10 cellular contexts compared by ENCODE assay signal in the genomic region with DNA sequence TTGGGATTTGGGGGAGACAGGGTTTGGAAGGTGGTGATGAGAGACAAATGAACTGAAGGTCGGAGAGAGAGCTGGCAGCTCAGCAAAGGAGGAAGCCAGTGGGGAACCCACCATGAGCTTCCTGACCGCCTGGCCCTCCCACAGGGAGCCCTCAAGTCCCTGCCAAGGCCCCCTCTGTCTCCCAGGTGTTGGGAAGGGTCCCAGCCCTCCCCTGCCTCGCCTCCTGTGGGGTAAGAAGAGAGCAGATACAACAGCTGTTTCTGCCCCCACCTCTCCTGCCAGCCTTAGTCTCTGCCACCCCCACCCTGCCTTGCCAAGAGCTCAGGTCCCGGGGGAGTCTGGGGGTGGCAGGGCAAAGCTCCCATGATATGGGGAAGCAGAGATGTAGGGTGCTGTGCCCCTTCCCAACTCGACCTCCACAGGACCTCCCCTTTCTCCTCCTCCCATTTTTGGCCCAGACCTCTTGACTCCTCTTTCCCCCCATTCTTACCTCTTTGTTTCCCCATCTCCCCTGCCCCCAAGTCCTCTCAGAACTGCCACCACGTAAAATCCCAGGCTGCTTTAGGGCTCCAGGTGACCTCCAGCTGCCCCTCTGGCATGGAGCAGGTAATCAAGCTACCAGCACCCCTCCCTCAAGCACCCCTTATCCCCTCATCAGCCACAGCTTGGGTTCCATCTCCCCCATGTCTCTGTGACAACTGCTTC. TPM values are rescaled to one million over a fixed set of nuclear protein-coding genes. Genes with fewer than 3 reads are reported as not detected.
A peak's percentile ranks its signal among the peaks of the same experiment; 100 is the strongest.
DNase-seq lines count a peak whose midpoint lies in the region; ATAC-seq lines count a peak whose summit lies in the region.
"Had no signal": no experiment of that assay in that cellular context is flagged by ENCODE, and none has a peak within 500 bp of the region (broad histone marks: within the 10 kb centered on the region; RNA-seq: fewer than 3 reads in every experiment).

No MANE protein-coding gene starts in this region.

- H3K27ac Mint-ChIP-seq in memory B cell = peak overlapping the region; percentile 46
- peak overlapping the region; percentile 33 for H3K27ac Mint-ChIP-seq in stimulated activated naive B cell treated with anti-CD40 and anti-IgM and Interleukin-4, amounts not matched to agents 10 μg/mL and 1 μg/mL and 100 μg/mL, for 72 hours

- ATAC-seq in memory B cell (ENCODE audit: low read depth) (no peak), GM19397 (IDR thresholded peaks at IDR 0.05; ENCODE audit: unreplicated experiment) (no peak)
- ATAC-seq in stimulated activated naive B cell treated with anti-CD40 and anti-IgM and Interleukin-4, amounts not matched to agents 10 μg/mL and 1 μg/mL and 100 μg/mL, for 72 hours (replicated peaks) = no peak

- no peaks in the 10 kb centered on the region for H3K9me3 Mint-ChIP-seq in memory B cell
- H3K9me3 Mint-ChIP-seq in stimulated activated naive B cell treated with anti-CD40 and anti-IgM and Interleukin-4, amounts not matched to agents 10 μg/mL and 1 μg/mL and 100 μg/mL, for 72 hours = peaks cover 3% of the 10 kb centered on the region in 2 donors

- peaks cover 29% of the 10 kb centered on the region for H3K4me1 Mint-ChIP-seq in memory B cell
- H3K4me1 Mint-ChIP-seq in stimulated activated naive B cell treated with anti-CD40 and anti-IgM and Interleukin-4, amounts not matched to agents 10 μg/mL and 1 μg/mL and 100 μg/mL, for 72 hours = peaks cover 31 to 56% of the 10 kb centered on the region in 2 donors

- H3K36me3 ChIP-seq in H7 (replicated peaks; ENCODE audit: control insufficient read depth, insufficient read depth, low read length) = peaks cover 1% of the 10 kb centered on the region; the same call in 1 of the 2 replicates

- H3K27me3 Mint-ChIP-seq in memory B cell = no peaks in the 10 kb centered on the region
- H3K27me3 Mint-ChIP-seq in stimulated activated naive B cell treated with anti-CD40 and anti-IgM and Interleukin-4, amounts not matched to agents 10 μg/mL and 1 μg/mL and 100 μg/mL, for 72 hours = peaks cover 0 to 4% of the 10 kb centered on the region in 2 donors

- H3K4me3 Mint-ChIP-seq in memory B cell = no peak overlapping the region
- no peak overlapping the region for H3K4me3 Mint-ChIP-seq in stimulated activated naive B cell treated with anti-CD40 and anti-IgM and Interleukin-4, amounts not matched to agents 10 μg/mL and 1 μg/mL and 100 μg/mL, for 72 hours

- H3K27me3 ChIP-seq in H7 (ENCODE audit: control insufficient read depth, insufficient read depth, low read length) = no peaks in the 10 kb centered on the region

- H3K36me3 Mint-ChIP-seq in memory B cell = no peaks in the 10 kb centered on the region
- peaks cover 10 to 12% of the 10 kb centered on the region in 2 donors for H3K36me3 Mint-ChIP-seq in stimulated activated naive B cell treated with anti-CD40 and anti-IgM and Interleukin-4, amounts not matched to agents 10 μg/mL and 1 μg/mL and 100 μg/mL, for 72 hours

- no peak overlapping the region for H3K4me3 ChIP-seq in H7 (ENCODE audit: insufficient read depth, low read depth, low read length)

- H3K27ac ChIP-seq in caudate nucleus (ENCODE audit: low read depth, low read length) = peak overlapping the region; percentile 97

- DNase-seq in H7 (peak; percentile 37), caudate nucleus (lab: John Stamatoyannopoulos, UW) (peak in 21 of 61 donors; percentile 7 to 68 (median 28)), memory B cell (ENCODE audit: low spot score in 2 of 2) (no peak), AG20443 (ENCODE audit: low spot score) (no peak), germinal center (ENCODE audit: low spot score) (no peak)
- no peak for DNase-seq in stimulated activated naive B cell treated with anti-CD40 and anti-IgM and Interleukin-4, amounts not matched to agents 10 μg/mL and 1 μg/mL and 100 μg/mL, for 72 hours
- DNase-seq in activated T-cell treated with anti-CD3 and anti-CD28 coated beads, Interleukin-2, amount 50 U/mL, for 48 hours = no peak
- DNase-seq: NCI-H187 treated with DMSO at 0.1 percent for 48 hours had no signal

RNA-seq across cellular contexts. Expression of gene S100A1, which starts 0.6 kb away (rescaled TPM):
- 0.63 and 0.80 TPM in 2 replicates for total RNA-seq in H7 (2014; rRNA removed; shearing (Covaris generic))
- total RNA-seq: activated CD8-positive, alpha-beta memory T cell treated with anti-CD3 and anti-CD28 coated beads for 36 hours had no signal

RNA-seq across cellular contexts. Expression of gene S100A13, which starts 1.5 kb away (rescaled TPM):
- total RNA-seq in H7 (2014; rRNA removed; shearing (Covaris generic)) = 80.8 and 93.2 TPM in 2 replicates

RNA-seq across cellular contexts. Expression of gene CHTOP, which starts 5.1 kb away (rescaled TPM):
- 63.8 and 67.0 TPM in 2 replicates for total RNA-seq in H7 (2014; rRNA removed; shearing (Covaris generic))

RNA-seq across cellular contexts. Expression of gene S100A14, which starts 12.7 kb away (rescaled TPM):
- total RNA-seq in H7 (2014; rRNA removed; shearing (Covaris generic)) = 1.8 and 2.0 TPM in 2 replicates
- total RNA-seq: activated CD8-positive, alpha-beta memory T cell treated with anti-CD3 and anti-CD28 coated beads for 36 hours had no signal

RNA-seq across cellular contexts. Expression of gene S100A16, which starts 15.9 kb away (rescaled TPM):
- total RNA-seq in H7 (2014; rRNA removed; shearing (Covaris generic)) = 34.5 and 89.0 TPM in 2 replicates
- total RNA-seq: activated CD8-positive, alpha-beta memory T cell treated with anti-CD3 and anti-CD28 coated beads for 36 hours had no signal
